ENCODE assay signal across 13 cellular contexts in the genomic region with DNA sequence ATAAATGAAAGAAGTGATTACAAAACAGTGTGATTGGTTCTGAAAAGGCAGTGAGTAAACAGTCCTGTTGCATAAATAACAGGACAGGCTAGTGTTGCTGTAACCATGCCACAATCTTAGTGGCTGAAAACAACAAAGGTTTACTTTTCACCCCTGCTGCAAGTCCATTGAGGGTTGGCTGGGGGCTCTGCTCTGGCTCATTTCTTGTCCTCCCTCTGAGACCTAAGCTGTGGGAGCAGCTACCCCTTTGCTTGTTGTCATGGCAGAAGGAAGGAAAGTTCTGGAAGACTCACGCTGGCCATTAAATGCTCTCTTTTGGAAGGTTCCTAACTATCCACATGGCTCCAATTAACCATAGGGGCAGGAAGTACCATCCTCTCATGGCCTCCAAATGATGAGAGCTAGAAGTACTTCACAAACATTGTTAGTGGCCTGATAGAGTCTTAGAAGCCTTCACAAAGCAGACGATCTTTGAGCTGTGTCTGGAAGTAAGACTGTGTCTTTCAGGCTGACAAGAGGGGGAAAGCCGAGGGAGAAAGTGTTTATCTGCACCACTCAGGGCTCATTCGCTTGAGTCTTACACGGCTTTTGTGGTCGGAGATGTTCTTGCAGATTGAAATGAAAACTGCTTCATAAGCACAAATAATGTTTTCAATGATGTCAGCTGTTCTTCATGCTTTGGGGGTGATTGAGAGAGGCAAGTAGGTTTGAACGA. TPM values are rescaled to one million over a fixed set of nuclear protein-coding genes. Genes with fewer than 3 reads are reported as not detected.
DNase-seq lines count a peak whose midpoint lies in the region; ATAC-seq and FAIRE-seq lines count a peak whose summit lies in the region.
"Had no signal": no experiment of that assay in that cellular context is flagged by ENCODE, and none has a peak within 500 bp of the region (broad histone marks: within the 10 kb centered on the region; RNA-seq: fewer than 3 reads in every experiment).

No MANE protein-coding gene starts in this region.

- H3K27ac Mint-ChIP-seq in CD8-positive, alpha-beta memory T cell = peak overlapping the region; percentile 68 to 97 (median 80)
- H3K27ac Mint-ChIP-seq in activated T-cell treated with anti-CD3 and anti-CD28 coated beads, Interleukin-2, amount 50 U/mL, for 72 hours = peak overlapping the region; percentile 50
- peak overlapping the region; percentile 37 to 83 (median 76) for H3K27ac Mint-ChIP-seq in naive thymus-derived CD4-positive, alpha-beta T cell

- H3K27ac ChIP-seq in BLaER1 treated with 17β-estradiol and CSF1 and Interleukin-3, amounts not matched to agents 10 nM and 100 nM = peak overlapping the region in 10 of 11 experiments; percentile 5 to 60 (median 42); a peak in 20 of 22 replicates
- no peak overlapping the region for H3K27ac ChIP-seq in CD8-positive, alpha-beta memory T cell (ENCODE audit: low read depth, low read length)
- H3K27ac ChIP-seq in naive thymus-derived CD4-positive, alpha-beta T cell (ENCODE audit: low read depth, low read length) = peak overlapping the region; percentile 0

- CTCF ChIA-PET in CD8-positive, alpha-beta memory T cell (lab: Charles Lee) = interaction anchor here (1.2 to 7.8 kb wide), 2 partner anchors 40 to 46 kb away, joined by 5 to 132 read pairs; no protein-coding TSS in a partner anchor
- CTCF ChIA-PET in naive thymus-derived CD4-positive, alpha-beta T cell (lab: Charles Lee) = interaction anchor here (0.5 to 1.6 kb wide), 3 partner anchors 41 to 336 kb away, joined by 3 to 8 read pairs (median 3); no protein-coding TSS in a partner anchor

- POLR2A ChIA-PET in CD8-positive, alpha-beta memory T cell (lab: Charles Lee) = interaction anchor here (0.6 to 1.4 kb wide), 2 partner anchors 10 to 242 kb away, joined by 4 to 6 read pairs; no protein-coding TSS in a partner anchor
- POLR2A ChIA-PET in naive thymus-derived CD4-positive, alpha-beta T cell (lab: Charles Lee) = interaction anchor here (0.6 to 16.0 kb wide), 7 partner anchors 9 to 59 kb away, joined by 3 to 276 read pairs (median 4); a partner anchor contains a TSS

- peak overlapping the region in 6 of 11 experiments; percentile 4 to 26 (median 8); a peak in 7 of 22 replicates for H3K9ac ChIP-seq in BLaER1 treated with 17β-estradiol and CSF1 and Interleukin-3, amounts not matched to agents 10 nM and 100 nM

- intact Hi-C loops in naive thymus-derived CD4-positive, alpha-beta T cell (cut with micrococcal nuclease) = no loop called here

- H3K27me3 Mint-ChIP-seq in CD8-positive, alpha-beta memory T cell = peaks cover 0 to 1% of the 10 kb centered on the region in 2 donors
- H3K27me3 Mint-ChIP-seq in activated T-cell treated with anti-CD3 and anti-CD28 coated beads, Interleukin-2, amount 50 U/mL, for 72 hours (ENCODE audit: low read depth) = no peaks in the 10 kb centered on the region
- no peaks in the 10 kb centered on the region for H3K27me3 Mint-ChIP-seq in naive thymus-derived CD4-positive, alpha-beta T cell

- no peaks in the 10 kb centered on the region for H3K9me3 ChIP-seq in BLaER1 treated with 17β-estradiol and CSF1 and Interleukin-3, amounts not matched to agents 10 nM and 100 nM (replicated peaks in 1 of 11)
- no peaks in the 10 kb centered on the region for H3K9me3 ChIP-seq in CD8-positive, alpha-beta memory T cell (ENCODE audit: low read length)
- H3K9me3 ChIP-seq in naive thymus-derived CD4-positive, alpha-beta T cell (ENCODE audit: control insufficient read depth in 2 of 3, low read length in 3 of 3) = no peaks in the 10 kb centered on the region

- H3K9me3 Mint-ChIP-seq in CD8-positive, alpha-beta memory T cell = no peaks in the 10 kb centered on the region
- no peaks in the 10 kb centered on the region for H3K9me3 Mint-ChIP-seq in activated T-cell treated with anti-CD3 and anti-CD28 coated beads, Interleukin-2, amount 50 U/mL, for 72 hours
- no peaks in the 10 kb centered on the region for H3K9me3 Mint-ChIP-seq in naive thymus-derived CD4-positive, alpha-beta T cell

- peaks cover 88 to 99% (median 97%) of the 10 kb centered on the region in 3 donors for H3K4me1 Mint-ChIP-seq in CD8-positive, alpha-beta memory T cell
- peaks cover 88% of the 10 kb centered on the region for H3K4me1 Mint-ChIP-seq in activated T-cell treated with anti-CD3 and anti-CD28 coated beads, Interleukin-2, amount 50 U/mL, for 72 hours (ENCODE audit: low read depth)
- H3K4me1 Mint-ChIP-seq in naive thymus-derived CD4-positive, alpha-beta T cell = peaks cover 79 to 99% (median 93%) of the 10 kb centered on the region in 7 donors

- H4K20me1 ChIP-seq in BLaER1 treated with 17β-estradiol and CSF1 and Interleukin-3, amounts not matched to agents 10 nM and 100 nM = peaks cover 99 to 100% (median 100%) of the 10 kb centered on the region in 11 experiments

- peaks cover 85 to 100% (median 98%) of the 10 kb centered on the region in 10 experiments for H3K4me1 ChIP-seq in BLaER1 treated with 17β-estradiol and CSF1 and Interleukin-3, amounts not matched to agents 10 nM and 100 nM
- H3K4me1 ChIP-seq in CD8-positive, alpha-beta memory T cell (ENCODE audit: insufficient read depth, low read length) = peaks cover 85% of the 10 kb centered on the region
- peaks cover 68 to 75% of the 10 kb centered on the region in 2 donors for H3K4me1 ChIP-seq in naive thymus-derived CD4-positive, alpha-beta T cell (ENCODE audit: control insufficient read depth in 2 of 2, insufficient read depth in 2 of 2, low read length in 2 of 2)

- H3K4me2 ChIP-seq in BLaER1 treated with 17β-estradiol and CSF1 and Interleukin-3, amounts not matched to agents 10 nM and 100 nM = peak overlapping the region; percentile 8 to 98 (median 77); a peak in 20 of 22 replicates

- no peak for FAIRE-seq in HTR-8/SVneo (lab: Jason Lieb, UNC)
- FAIRE-seq in urothelium cell line (lab: Jason Lieb, UNC) = no peak
- FAIRE-seq: kidney had no signal

- no peaks in the 10 kb centered on the region for H3K27me3 ChIP-seq in BLaER1 treated with 17β-estradiol and CSF1 and Interleukin-3, amounts not matched to agents 10 nM and 100 nM
- no peaks in the 10 kb centered on the region for H3K27me3 ChIP-seq in CD8-positive, alpha-beta memory T cell (ENCODE audit: insufficient read depth, low read length, poor library complexity, severe bottlenecking)
- no peaks in the 10 kb centered on the region for H3K27me3 ChIP-seq in naive thymus-derived CD4-positive, alpha-beta T cell (ENCODE audit: control insufficient read depth in 2 of 2, insufficient read depth in 2 of 2, low read length in 2 of 2)

- H3K4me3 Mint-ChIP-seq in CD8-positive, alpha-beta memory T cell = peak overlapping the region; percentile 1 to 70 (median 65)
- H3K4me3 Mint-ChIP-seq in activated T-cell treated with anti-CD3 and anti-CD28 coated beads, Interleukin-2, amount 50 U/mL, for 72 hours = peak overlapping the region; percentile 53 to 57
- H3K4me3 Mint-ChIP-seq in naive thymus-derived CD4-positive, alpha-beta T cell = peak overlapping the region; percentile 16 to 72 (median 56)

- peaks cover 0 to 91% (median 17%) of the 10 kb centered on the region in 3 donors for H3K36me3 Mint-ChIP-seq in CD8-positive, alpha-beta memory T cell
- peaks cover 7 to 12% of the 10 kb centered on the region in 2 donors for H3K36me3 Mint-ChIP-seq in activated T-cell treated with anti-CD3 and anti-CD28 coated beads, Interleukin-2, amount 50 U/mL, for 72 hours (ENCODE audit: insufficient read depth in 2 of 2)
- peaks cover 5 to 27% (median 25%) of the 10 kb centered on the region in 5 donors for H3K36me3 Mint-ChIP-seq in naive thymus-derived CD4-positive, alpha-beta T cell

- peak; percentile 65 to 77 for ATAC-seq in activated T-cell treated with anti-CD3 and anti-CD28 coated beads, Interleukin-2, amount 50 U/mL, for 72 hours (replicated peaks in 1 of 2)
- peak; percentile 50 for ATAC-seq in naive thymus-derived CD4-positive, alpha-beta T cell

- H3K36me3 ChIP-seq in BLaER1 treated with 17β-estradiol and CSF1 and Interleukin-3, amounts not matched to agents 10 nM and 100 nM = peaks cover 89 to 100% (median 98%) of the 10 kb centered on the region in 11 experiments
- H3K36me3 ChIP-seq in CD8-positive, alpha-beta memory T cell (ENCODE audit: insufficient read depth, low read length) = peaks cover 34% of the 10 kb centered on the region
- H3K36me3 ChIP-seq in naive thymus-derived CD4-positive, alpha-beta T cell (ENCODE audit: control insufficient read depth in 2 of 3, insufficient read depth in 3 of 3, low read length in 3 of 3) = peaks cover 6 to 39% (median 20%) of the 10 kb centered on the region in 3 experiments

- no peak overlapping the region for H3K4me3 ChIP-seq in BLaER1 treated with 17β-estradiol and CSF1 and Interleukin-3, amounts not matched to agents 10 nM and 100 nM
- no peak overlapping the region for H3K4me3 ChIP-seq in CD8-positive, alpha-beta memory T cell (ENCODE audit: low read length)
- peak overlapping the region; percentile 9 for H3K4me3 ChIP-seq in naive thymus-derived CD4-positive, alpha-beta T cell (ENCODE audit: low read length)

- peak in 1 of 5 donors; percentile 30 for DNase-seq in CD8-positive, alpha-beta memory T cell
- DNase-seq in activated T-cell treated with anti-CD3 and anti-CD28 coated beads, Interleukin-2, amount 50 U/mL, for 72 hours = peak; percentile 29 to 55
- DNase-seq in naive thymus-derived CD4-positive, alpha-beta T cell = peak in 2 of 9 donors; percentile 23 to 26
- DNase-seq in HTR-8/SVneo (ENCODE audit: insufficient read length, low spot score) (no peak), 8988T (no peak), urothelium cell line (ENCODE audit: low spot score) (no peak)
- DNase-seq: caudate nucleus; glutamatergic neuron; HCEC 1CT; kidney; stimulated activated CD4-positive, alpha-beta T cell treated with anti-CD3 and anti-CD28 coated beads, Interleukin-2, amount 100 ng/mL, for 48 hours had no signal

RNA-seq across cellular contexts. Expression of a gene that starts 11.9 kb away (rescaled TPM):
- 10 to 100 TPM; 45.9 to 47.9 TPM for total RNA-seq in CD8-positive, alpha-beta memory T cell
- 171 TPM for polyA plus RNA-seq in CD8-positive, alpha-beta memory T cell
- 10 to 100 TPM; 62.0 to 69.5 TPM for total RNA-seq in activated T-cell treated with anti-CD3 and anti-CD28 coated beads, Interleukin-2, amount 50 U/mL, for 72 hours
- total RNA-seq in naive thymus-derived CD4-positive, alpha-beta T cell = 100 to 1,000 TPM in 4 of 5 experiments, 10 to 100 TPM in 1; 75.0 to 153 (median 140) TPM
- 100 to 1,000 TPM in 1 of 2 donors, 10 to 100 TPM in 1; 94.7 to 135 TPM for polyA plus RNA-seq in naive thymus-derived CD4-positive, alpha-beta T cell
- total RNA-seq: SK-MEL-5 had no signal

Comparison
In these comparisons a context has a peak if more than half of its experiments do, and no peak if none do; other contexts are left out.
1. DNase-seq: peak in activated T-cell treated with anti-CD3 and anti-CD28 coated beads, Interleukin-2, amount 50 U/mL, for 72 hours (2 of 2); none in HTR-8/SVneo (single experiment), 8988T (single experiment) and urothelium cell line (single experiment).
2. Peak in every context shown above with its lines, with median percentiles within 50 percentile points of each other: H3K27ac Mint-ChIP-seq and H3K4me3 Mint-ChIP-seq.